32 cellular contexts compared by ENCODE assay signal in the genomic region with DNA sequence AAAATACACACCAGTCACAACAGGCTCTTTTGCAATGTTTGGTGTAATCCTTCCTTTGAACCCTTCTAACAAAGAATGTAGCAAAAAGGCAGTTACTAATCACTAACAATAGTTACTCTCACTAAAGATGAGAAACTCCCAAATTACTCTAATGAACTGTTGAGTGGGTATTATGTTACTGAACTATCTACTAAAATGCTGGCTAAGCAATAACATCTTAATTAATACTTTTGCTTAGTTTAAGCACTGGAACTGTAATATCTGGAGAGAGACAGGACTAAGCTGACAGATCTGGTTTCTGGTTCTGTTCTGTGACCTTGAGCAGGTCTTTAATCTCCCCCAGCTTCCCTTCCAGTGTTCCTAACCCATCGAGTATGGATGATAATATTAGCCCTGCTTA.
"Had no signal": no experiment of that assay in that cellular context is flagged by ENCODE, and none has a peak within 500 bp of the region (broad histone marks: within the 10 kb centered on the region; RNA-seq: fewer than 3 reads in every experiment).

No MANE protein-coding gene starts in this region.

- FAIRE-seq: bronchial epithelial cell, TTC549 had no signal

- H3K27me3 ChIP-seq: adrenal gland, ascending aorta, cardiac muscle cell had no signal

- H3K9me3 ChIP-seq: adrenal gland, ascending aorta had no signal

- ATAC-seq: activated CD8-positive, alpha-beta T cell treated with anti-CD3 and anti-CD28 coated beads for 36 hours; activated naive CD4-positive, alpha-beta T cell treated with anti-CD3 and anti-CD28 coated beads, Interleukin-2, amount 50 U/mL, for 72 hours; activated T-cell treated with anti-CD3 and anti-CD28 coated beads, Interleukin-2, amount 50 U/mL, for 4 hours; activated T-cell treated with anti-CD3 and anti-CD28 coated beads, Interleukin-2, amount 50 U/mL, for 72 hours; activated T-helper 17 cell treated with anti-CD3 and anti-CD28 coated beads, Interleukin-2, amount 50 U/mL, for 72 hours had no signal

- H3K27ac ChIP-seq: adrenal gland, ascending aorta, cardiac muscle cell, VCaP had no signal

- H3K36me3 ChIP-seq: adrenal gland, ascending aorta, cardiac muscle cell had no signal

- H3K4me3 ChIP-seq: adrenal gland, ascending aorta, cardiac muscle cell had no signal

- H3K4me1 ChIP-seq: adrenal gland, ascending aorta had no signal

- DNase-seq: activated B cell treated with CpG ODN at 0.5 μM for 24 hours; activated CD4-positive, alpha-beta memory T cell treated with anti-CD3 and anti-CD28 coated beads for 36 hours; activated CD4-positive, alpha-beta T cell treated with anti-CD3 and anti-CD28 coated beads for 4 hours; activated CD4-positive, alpha-beta T cell treated with anti-CD3 and anti-CD28 coated beads, Interleukin-2, amount 10 ng/mL, durations not matched to agents 24 days and 14 days; activated CD4-positive, alpha-beta T cell treated with anti-CD3 and anti-CD28 coated beads, Interleukin-2, amount 50 U/mL, for 1 hour; activated CD4-positive, alpha-beta T cell treated with anti-CD3 and anti-CD28 coated beads, Interleukin-2, amount 50 U/mL, for 4 hours; activated CD4-positive, CD25-positive, alpha-beta regulatory T cell treated with anti-CD3 and anti-CD28 coated beads, Interleukin-2, amount 50 U/mL, for 72 hours; activated CD8-positive, alpha-beta memory T cell treated with anti-CD3 and anti-CD28 coated beads, Interleukin-2, amount 50 U/mL, for 4 hours; activated CD8-positive, alpha-beta T cell treated with anti-CD3 and anti-CD28 coated beads for 36 hours; activated effector memory CD4-positive, alpha-beta T cell treated with anti-CD3 and anti-CD28 coated beads, Interleukin-2, amount 50 U/mL, for 16 hours; activated gamma-delta T cell treated with Interleukin-2 at 50 U/mL for 16 hours; activated naive CD4-positive, alpha-beta T cell; activated naive CD4-positive, alpha-beta T cell treated with anti-CD3 and anti-CD28 coated beads for 36 hours; activated naive CD4-positive, alpha-beta T cell treated with anti-CD3 and anti-CD28 coated beads, Interleukin-2, amount 50 U/mL, for 16 hours; activated naive CD8-positive, alpha-beta T cell treated with anti-CD3 and anti-CD28 coated beads for 36 hours; activated T-cell treated with anti-CD3 and anti-CD28 coated beads for 4 hours; activated T-cell treated with anti-CD3 and anti-CD28 coated beads, Interleukin-2, amount 50 U/mL, for 1 hour; activated T-cell treated with anti-CD3 and anti-CD28 coated beads, Interleukin-2, amount 50 U/mL, for 4 hours; activated T-cell treated with anti-CD3 and anti-CD28 coated beads, Interleukin-2, amount 50 U/mL, for 72 hours; adrenal gland; amniotic stem cell; caudate nucleus; cerebellar nuclear complex; T-helper 2 cell; T-helper 9 cell had no signal
